15 cellular contexts compared by ENCODE assay signal in genomic region chr11:7899418-7899817, GRCh38.
A peak's percentile ranks its signal among the peaks of the same experiment; 100 is the strongest.
DNase-seq lines count a peak whose midpoint lies in the region; ATAC-seq and TF ChIP-seq lines count a peak whose summit lies in the region.
"Had no signal": no experiment of that assay in that cellular context is flagged by ENCODE, and none has a peak within 500 bp of the region (broad histone marks: within the 10 kb centered on the region; RNA-seq: fewer than 3 reads in every experiment).

No MANE protein-coding gene starts in this region.

- H3K27ac ChIP-seq in WERI-Rb-1, result peak overlapping the region; percentile 49
- H3K27ac ChIP-seq: BLaER1 treated with 17β-estradiol and CSF1 and Interleukin-3, amounts not matched to agents 10 nM and 100 nM had no signal

- H3K9me3 ChIP-seq in WERI-Rb-1 (ENCODE audit: severe bottlenecking), result peaks cover 13% of the 10 kb centered on the region

- H3K27me3 ChIP-seq in WERI-Rb-1 (ENCODE audit: insufficient read depth, low read depth, severe bottlenecking), result no peaks in the 10 kb centered on the region
- H3K27me3 ChIP-seq: BLaER1 treated with 17β-estradiol and CSF1 and Interleukin-3, amounts not matched to agents 10 nM and 100 nM had no signal

- no peaks in the 10 kb centered on the region for H3K36me3 ChIP-seq in WERI-Rb-1
- H3K36me3 ChIP-seq: BLaER1 treated with 17β-estradiol and CSF1 and Interleukin-3, amounts not matched to agents 10 nM and 100 nM had no signal

- H3K4me3 ChIP-seq in WERI-Rb-1 (ENCODE audit: low read depth, low read length), result no peak overlapping the region
- H3K4me3 ChIP-seq: BLaER1 treated with 17β-estradiol and CSF1 and Interleukin-3, amounts not matched to agents 10 nM and 100 nM; GM23338 had no signal

- no peak for TF ChIP-seq CTCF in WERI-Rb-1 (IDR thresholded peaks at IDR 0.05; ENCODE audit: low read depth, low read length)

- ATAC-seq in HG02763 (IDR thresholded peaks at IDR 0.05; ENCODE audit: unreplicated experiment), result no peak
- ATAC-seq: CD8-positive, alpha-beta T cell; GM23338 had no signal

- DNase-seq in ELR (ENCODE audit: low read depth) (peak; percentile 57), WERI-Rb-1 (no peak), foreskin melanocyte (peak; percentile 11), NCI-H82 treated with DMSO at 0.1 percent for 48 hours (lab: John Stamatoyannopoulos, UW; ENCODE audit: unreplicated experiment) (no peak), glomerular visceral epithelial cell (ENCODE audit: extremely low spot score) (no peak), RPMI8226 (no peak)
- DNase-seq: Calu3; CD8-positive, alpha-beta T cell; DMS79 treated with DMSO at 0.1 percent for 48 hours; GDM1; HCEC 1CT; IMR-90 had no signal

Comparison
In these comparisons a context has a peak if more than half of its experiments do, and no peak if none do; other contexts are left out.
1. DNase-seq: peak in ELR (single experiment) and foreskin melanocyte (single experiment); none in WERI-Rb-1 (single experiment), NCI-H82 treated with DMSO at 0.1 percent for 48 hours (single experiment), glomerular visceral epithelial cell (single experiment) and RPMI8226 (single experiment).